ENCODE assay signal across 21 cellular contexts in genomic region chr1:50591598-50591997, GRCh38.
"Had no signal": no experiment of that assay in that cellular context is flagged by ENCODE, and none has a peak within 500 bp of the region (broad histone marks: within the 10 kb centered on the region; RNA-seq: fewer than 3 reads in every experiment).

No MANE protein-coding gene starts in this region.

- H3K9me3 ChIP-seq: esophagus muscularis mucosa, pancreas, stomach, thoracic aorta, transverse colon had no signal

- ATAC-seq: foreskin keratinocyte, left colon, left ventricle myocardium superior, pancreas, right cardiac atrium had no signal

- H3K4me1 ChIP-seq: esophagus muscularis mucosa, foreskin keratinocyte, pancreas, stomach, transverse colon had no signal

- H3K27ac ChIP-seq: epithelial cell of prostate, esophagus muscularis mucosa, foreskin keratinocyte, pancreas, stomach, thoracic aorta, transverse colon had no signal

- H3K4me3 ChIP-seq: esophagus muscularis mucosa, lung, pancreas, stomach, thoracic aorta, transverse colon had no signal

- DNase-seq: effector memory CD4-positive, alpha-beta T cell; foreskin keratinocyte; immature natural killer cell; kidney; left colon; left ventricle myocardium superior; mesenchymal stem cell; midbrain; naive B cell; occipital lobe; pancreas; right cardiac atrium; stimulated activated CD4-positive, alpha-beta T cell treated with anti-CD3 and anti-CD28 coated beads, Interleukin-12 subunit alpha, Interleukin-12 subunit beta, amount 100 ng/mL, for 4 hours; stimulated activated naive CD4-positive, alpha-beta T cell; stomach; substantia nigra; transverse colon had no signal

- H3K27me3 ChIP-seq: esophagus muscularis mucosa, foreskin keratinocyte, pancreas, stomach, transverse colon had no signal

- H3K36me3 ChIP-seq: pancreas had no signal
